Comparison of ENCODE assay signal across 9 cellular contexts in genomic region chr18:27685807-27686412, GRCh38.
DNase-seq lines count a peak whose midpoint lies in the region; ATAC-seq and TF ChIP-seq lines count a peak whose summit lies in the region.
"Had no signal": no experiment of that assay in that cellular context is flagged by ENCODE, and none has a peak within 500 bp of the region (broad histone marks: within the 10 kb centered on the region; RNA-seq: fewer than 3 reads in every experiment).

No MANE protein-coding gene starts in this region.

- H3K4me1 Mint-ChIP-seq in activated CD8-positive, alpha-beta T cell treated with anti-CD3 and anti-CD28 coated beads for 36 hours (ENCODE audit: low read depth), result no peaks in the 10 kb centered on the region
- no peaks in the 10 kb centered on the region for H3K4me1 Mint-ChIP-seq in activated CD8-positive, alpha-beta T cell treated with anti-CD3 and anti-CD28 coated beads, Interleukin-2, amount 10 ng/mL, durations not matched to agents 7 days and 5 days (ENCODE audit: low read depth)

- no peak for ATAC-seq in activated CD8-positive, alpha-beta T cell treated with anti-CD3 and anti-CD28 coated beads for 36 hours
- no peak for ATAC-seq in activated CD8-positive, alpha-beta T cell treated with anti-CD3 and anti-CD28 coated beads, Interleukin-2, amount 10 ng/mL, durations not matched to agents 7 days and 5 days
- no peak for ATAC-seq in HG03045 (IDR thresholded peaks at IDR 0.05; ENCODE audit: unreplicated experiment)
- ATAC-seq in HG03135 (IDR thresholded peaks at IDR 0.05; ENCODE audit: unreplicated experiment), result no peak

- DNase-seq in activated CD8-positive, alpha-beta T cell treated with anti-CD3 and anti-CD28 coated beads for 36 hours, result peak; percentile 18
- DNase-seq in activated CD8-positive, alpha-beta T cell treated with anti-CD3 and anti-CD28 coated beads, Interleukin-2, amount 10 ng/mL, durations not matched to agents 7 days and 5 days, result no peak
- DNase-seq in NCI-H1694 treated with DMSO at 0.1 percent for 48 hours (lab: John Stamatoyannopoulos, UW) (peak; percentile 10), coronary artery (ENCODE audit: low spot score) (no peak), HuH-7.5 (ENCODE audit: low spot score) (no peak)

- no peaks in the 10 kb centered on the region for H3K36me3 ChIP-seq in neuron (ENCODE audit: insufficient read depth, low read length)

- H3K4me1 ChIP-seq in neuron (ENCODE audit: insufficient read depth, low read length), result peaks cover 10% of the 10 kb centered on the region

- no peaks in the 10 kb centered on the region for H3K9me3 ChIP-seq in neuron (ENCODE audit: low read length)

- H3K9me3 Mint-ChIP-seq in activated CD8-positive, alpha-beta T cell treated with anti-CD3 and anti-CD28 coated beads for 36 hours, result peaks cover 11% of the 10 kb centered on the region
- peaks cover 4% of the 10 kb centered on the region for H3K9me3 Mint-ChIP-seq in activated CD8-positive, alpha-beta T cell treated with anti-CD3 and anti-CD28 coated beads, Interleukin-2, amount 10 ng/mL, durations not matched to agents 7 days and 5 days (ENCODE audit: insufficient read depth)

- no peaks in the 10 kb centered on the region for H3K27me3 Mint-ChIP-seq in activated CD8-positive, alpha-beta T cell treated with anti-CD3 and anti-CD28 coated beads for 36 hours
- no peaks in the 10 kb centered on the region for H3K27me3 Mint-ChIP-seq in activated CD8-positive, alpha-beta T cell treated with anti-CD3 and anti-CD28 coated beads, Interleukin-2, amount 10 ng/mL, durations not matched to agents 7 days and 5 days (ENCODE audit: low read depth)
- H3K27me3 Mint-ChIP-seq: activated naive CD8-positive, alpha-beta T cell had no signal

- CTCF ChIA-PET in activated CD8-positive, alpha-beta T cell treated with anti-CD3 and anti-CD28 coated beads for 36 hours (lab: Charles Lee), result interaction anchor here (1.0 kb wide), 1 partner anchor 67 kb away, joined by 4 read pairs; no protein-coding TSS in a partner anchor
- CTCF ChIA-PET in activated CD8-positive, alpha-beta T cell treated with anti-CD3 and anti-CD28 coated beads, Interleukin-2, amount 10 ng/mL, durations not matched to agents 7 days and 5 days (lab: Charles Lee), result no interaction called here

- peak; percentile 56 for TF ChIP-seq CTCF in activated CD8-positive, alpha-beta T cell treated with anti-CD3 and anti-CD28 coated beads for 36 hours (IDR thresholded peaks at IDR 0.05)
- peak; percentile 25 for TF ChIP-seq CTCF in coronary artery (IDR thresholded peaks at IDR 0.05)

- H2AFZ ChIP-seq in neuron (ENCODE audit: low read depth, low read length), result peak overlapping the region; percentile 50

- no peaks in the 10 kb centered on the region for H3K27me3 ChIP-seq in neuron (ENCODE audit: insufficient read depth, low read length)

- no peaks in the 10 kb centered on the region for H3K36me3 Mint-ChIP-seq in activated CD8-positive, alpha-beta T cell treated with anti-CD3 and anti-CD28 coated beads for 36 hours (ENCODE audit: low read depth)
- H3K36me3 Mint-ChIP-seq in activated CD8-positive, alpha-beta T cell treated with anti-CD3 and anti-CD28 coated beads, Interleukin-2, amount 10 ng/mL, durations not matched to agents 7 days and 5 days (ENCODE audit: low read depth), result no peaks in the 10 kb centered on the region
- H3K36me3 Mint-ChIP-seq: activated naive CD8-positive, alpha-beta T cell had no signal

- no peak overlapping the region for H3K27ac ChIP-seq in coronary artery

- no peak overlapping the region for H3K27ac Mint-ChIP-seq in activated CD8-positive, alpha-beta T cell treated with anti-CD3 and anti-CD28 coated beads for 36 hours
- H3K27ac Mint-ChIP-seq in activated CD8-positive, alpha-beta T cell treated with anti-CD3 and anti-CD28 coated beads, Interleukin-2, amount 10 ng/mL, durations not matched to agents 7 days and 5 days, result no peak overlapping the region
- H3K27ac Mint-ChIP-seq: activated naive CD8-positive, alpha-beta T cell had no signal

- H3K4me3 Mint-ChIP-seq in activated CD8-positive, alpha-beta T cell treated with anti-CD3 and anti-CD28 coated beads for 36 hours, result no peak overlapping the region
- H3K4me3 Mint-ChIP-seq in activated CD8-positive, alpha-beta T cell treated with anti-CD3 and anti-CD28 coated beads, Interleukin-2, amount 10 ng/mL, durations not matched to agents 7 days and 5 days, result no peak overlapping the region
- H3K4me3 Mint-ChIP-seq: activated naive CD8-positive, alpha-beta T cell had no signal

- H3K4me3 ChIP-seq in coronary artery, result no peak overlapping the region
- no peak overlapping the region for H3K4me3 ChIP-seq in neuron (ENCODE audit: low read length)

- POLR2A ChIA-PET in activated CD8-positive, alpha-beta T cell treated with anti-CD3 and anti-CD28 coated beads for 36 hours (lab: Charles Lee), result no interaction called here
- POLR2A ChIA-PET in activated CD8-positive, alpha-beta T cell treated with anti-CD3 and anti-CD28 coated beads, Interleukin-2, amount 10 ng/mL, durations not matched to agents 7 days and 5 days (lab: Charles Lee), result no interaction called here

- intact Hi-C loops in activated CD8-positive, alpha-beta T cell treated with anti-CD3 and anti-CD28 coated beads for 36 hours (cut with micrococcal nuclease), result no loop called here

Comparison
In these comparisons a context has a peak if more than half of its experiments do, and no peak if none do; other contexts are left out.
1. DNase-seq: peak in activated CD8-positive, alpha-beta T cell treated with anti-CD3 and anti-CD28 coated beads for 36 hours (single experiment) and NCI-H1694 treated with DMSO at 0.1 percent for 48 hours (single experiment); none in activated CD8-positive, alpha-beta T cell treated with anti-CD3 and anti-CD28 coated beads, Interleukin-2, amount 10 ng/mL, durations not matched to agents 7 days and 5 days (single experiment), coronary artery (single experiment) and HuH-7.5 (single experiment).